ENCODE assay signal across 9 cellular contexts in the genomic region with DNA sequence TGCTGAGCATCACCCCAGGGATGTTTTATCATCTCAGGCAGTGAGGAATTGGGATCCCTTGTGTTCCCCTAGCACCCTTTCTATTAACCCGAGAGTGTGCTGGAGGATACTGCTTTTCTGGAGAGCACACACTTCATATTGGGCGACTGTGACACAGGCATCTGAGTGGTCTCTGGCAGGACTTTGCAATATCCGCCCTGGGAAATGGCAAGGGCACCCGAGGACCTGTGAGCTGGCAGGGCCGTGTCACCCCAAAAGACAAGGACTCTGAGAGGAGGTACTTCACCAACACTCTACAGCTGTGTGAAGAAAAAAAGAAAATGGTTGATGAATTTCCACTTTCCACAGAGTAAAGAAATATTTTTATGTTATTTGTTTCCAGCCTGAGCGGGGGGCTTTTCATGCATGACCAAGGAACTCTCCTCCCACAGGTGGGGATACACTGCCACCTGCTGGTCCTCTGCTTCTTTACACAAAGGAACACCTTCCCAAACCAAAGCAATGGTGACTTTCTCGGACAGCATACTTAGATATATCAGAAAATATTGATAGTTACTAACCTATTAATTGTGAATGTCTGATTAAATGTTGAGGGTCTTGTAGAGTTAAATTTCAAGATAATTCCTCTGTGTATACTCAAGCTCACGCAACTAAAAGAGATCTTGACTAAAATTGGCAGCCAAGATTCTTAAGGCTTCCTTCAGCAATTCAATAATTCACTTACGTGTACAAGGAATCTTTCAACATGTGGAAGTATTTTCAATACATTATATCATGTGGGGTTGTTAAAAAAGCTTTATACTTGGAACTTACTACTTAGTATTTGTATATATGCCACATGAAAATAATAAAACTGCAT. TPM values are rescaled to one million over a fixed set of nuclear protein-coding genes. Genes with fewer than 3 reads are reported as not detected.
A peak's percentile ranks its signal among the peaks of the same experiment; 100 is the strongest.
DNase-seq lines count a peak whose midpoint lies in the region; ATAC-seq and TF ChIP-seq lines count a peak whose summit lies in the region.
"Had no signal": no experiment of that assay in that cellular context is flagged by ENCODE, and none has a peak within 500 bp of the region (broad histone marks: within the 10 kb centered on the region; RNA-seq: fewer than 3 reads in every experiment).

No MANE protein-coding gene starts in this region.

- H3K4me3 Mint-ChIP-seq in progenitor cell of endocrine pancreas (ENCODE audit: low read depth), result no peak overlapping the region

- no peaks in the 10 kb centered on the region for H3K36me3 ChIP-seq in esophagus muscularis mucosa

- H3K4me1 ChIP-seq in esophagus muscularis mucosa, result no peaks in the 10 kb centered on the region

- no peak for TF ChIP-seq POLR2A in esophagus muscularis mucosa (IDR thresholded peaks at IDR 0.05; ENCODE audit: low read depth)

- ATAC-seq in HG03378 (IDR thresholded peaks at IDR 0.05; ENCODE audit: unreplicated experiment), result no peak

- H3K4me1 Mint-ChIP-seq in progenitor cell of endocrine pancreas (ENCODE audit: low read depth), result peaks cover 13% of the 10 kb centered on the region

- no peaks in the 10 kb centered on the region for H3K36me3 Mint-ChIP-seq in progenitor cell of endocrine pancreas (ENCODE audit: insufficient read depth)

- no peak overlapping the region for H3K27ac ChIP-seq in esophagus muscularis mucosa (replicated peaks in 1 of 4)

- no peak for DNase-seq in AG10803 (ENCODE audit: low read depth)
- DNase-seq in HK-2 (ENCODE audit: unreplicated experiment), result peak; percentile 48
- peak; percentile 68 for DNase-seq in OCI-M1 (lab: John Stamatoyannopoulos, UW)
- DNase-seq in esophagus muscularis mucosa (ENCODE audit: extremely low spot score), result no peak
- DNase-seq in progenitor cell of endocrine pancreas (ENCODE audit: low spot score, unreplicated experiment), result peak; percentile 72
- DNase-seq in activated CD4-positive, CD25-positive, alpha-beta regulatory T cell treated with anti-CD3 and anti-CD28 coated beads, Interleukin-2, amount 50 U/mL, for 72 hours, result no peak

- intact Hi-C loops in esophagus muscularis mucosa (cut with DNase I), result no loop called here

- peaks cover 0 to 8% (median 0%) of the 10 kb centered on the region in 4 donors for H3K27me3 ChIP-seq in esophagus muscularis mucosa

- H3K4me3 ChIP-seq in AG10803 (ENCODE audit: low read length) (no peak overlapping the region), esophagus muscularis mucosa (no peak overlapping the region)

- TF ChIP-seq EP300 in esophagus muscularis mucosa (IDR thresholded peaks at IDR 0.05), result no peak

- H3K27ac Mint-ChIP-seq in progenitor cell of endocrine pancreas, result no peak overlapping the region

- H3K27me3 Mint-ChIP-seq in progenitor cell of endocrine pancreas, result peaks cover 3% of the 10 kb centered on the region

- H3K9me3 Mint-ChIP-seq in progenitor cell of endocrine pancreas (ENCODE audit: low read depth), result no peaks in the 10 kb centered on the region

- 28% methylated on average over 7 of the region's 9 CpGs for WGBS in esophagus muscularis mucosa

- no peaks in the 10 kb centered on the region for H3K9me3 ChIP-seq in esophagus muscularis mucosa

- TF ChIP-seq CTCF in AG10803 (conservative IDR thresholded peaks at IDR 0.05; ENCODE audit: low read length) (peak; percentile 32), GM12872 (IDR thresholded peaks at IDR 0.05; ENCODE audit: insufficient read depth, low read depth, low read length) (peak; percentile 81), esophagus muscularis mucosa (IDR thresholded peaks at IDR 0.05) (peak; percentile 40 to 66 (median 53)), progenitor cell of endocrine pancreas (IDR thresholded peaks at IDR 0.05; ENCODE audit: unreplicated experiment) (peak; percentile 96)

RNA-seq across cellular contexts. Expression of a gene that starts 45.9 kb away (rescaled TPM):
- total RNA-seq in esophagus muscularis mucosa (not detected), progenitor cell of endocrine pancreas (not detected in 2 replicates)
- total RNA-seq: LHCN-M2 had no signal

Comparison
In these comparisons a context has a peak if more than half of its experiments do, and no peak if none do; other contexts are left out.
1. DNase-seq: peak in HK-2 (single experiment), OCI-M1 (single experiment) and progenitor cell of endocrine pancreas (single experiment); none in AG10803 (single experiment), esophagus muscularis mucosa (single experiment) and activated CD4-positive, CD25-positive, alpha-beta regulatory T cell treated with anti-CD3 and anti-CD28 coated beads, Interleukin-2, amount 50 U/mL, for 72 hours (single experiment).
2. CTCF ChIP-seq: peak in every context shown above with its lines; median percentile 96 in progenitor cell of endocrine pancreas; 81 in GM12872; 53 in esophagus muscularis mucosa; 32 in AG10803.